In genomic region chr5:112084149-112084548, GRCh38 we compare ENCODE assay signal across 19 cellular contexts.
DNase-seq lines count a peak whose midpoint lies in the region; ATAC-seq and TF ChIP-seq lines count a peak whose summit lies in the region.
"Had no signal": no experiment of that assay in that cellular context is flagged by ENCODE, and none has a peak within 500 bp of the region (broad histone marks: within the 10 kb centered on the region; RNA-seq: fewer than 3 reads in every experiment).

No MANE protein-coding gene starts in this region.

- H3K9me3 ChIP-seq in neural progenitor cell (ENCODE audit: low read depth) = no peaks in the 10 kb centered on the region
- H3K9me3 ChIP-seq: A549 had no signal

- DNase-seq in DMS 273 (lab: John Stamatoyannopoulos, UW; ENCODE audit: unreplicated experiment) (peak; percentile 40), LHCN-M2 (ENCODE audit: low read depth) (peak; percentile 4), fibroblast of mammary gland (ENCODE audit: low read depth) (peak; percentile 7), neural progenitor cell (ENCODE audit: low spot score) (no peak), coronary artery (ENCODE audit: low spot score) (no peak), medulla oblongata (ENCODE audit: extremely low spot score) (no peak), EL (no peak)
- DNase-seq: CD4-positive, alpha-beta T cell; KBM-7; NCI-H1092; NCI-H1694 treated with DMSO at 0.1 percent for 48 hours; NCI-H446 had no signal

- no peaks in the 10 kb centered on the region for H4K20me1 ChIP-seq in neural progenitor cell (ENCODE audit: low read depth)

- H3K27ac Mint-ChIP-seq in neural progenitor cell = no peak overlapping the region
- H3K27ac Mint-ChIP-seq: B cell; CD4-positive, alpha-beta T cell had no signal

- H3K27ac ChIP-seq in neural progenitor cell (no peak overlapping the region), coronary artery (no peak overlapping the region)
- H3K27ac ChIP-seq: A549, HL-60 had no signal

- H3K4me3 ChIP-seq in fibroblast of mammary gland (ENCODE audit: control insufficient read depth, low read depth, low read length) = no peak overlapping the region
- H3K4me3 ChIP-seq in neural progenitor cell = no peak overlapping the region
- no peak overlapping the region for H3K4me3 ChIP-seq in coronary artery
- H3K4me3 ChIP-seq: A549 had no signal

- H3K9me3 Mint-ChIP-seq in neural progenitor cell = no peaks in the 10 kb centered on the region
- H3K9me3 Mint-ChIP-seq: CD4-positive, alpha-beta T cell had no signal

- no peaks in the 10 kb centered on the region for H3K4me1 Mint-ChIP-seq in neural progenitor cell
- H3K4me1 Mint-ChIP-seq: B cell had no signal

- H3K4me3 Mint-ChIP-seq in neural progenitor cell = no peak overlapping the region
- H3K4me3 Mint-ChIP-seq: B cell; CD4-positive, alpha-beta T cell had no signal

- H3K4me1 ChIP-seq in neural progenitor cell = peaks cover 9% of the 10 kb centered on the region
- H3K4me1 ChIP-seq: A549 had no signal

- no peaks in the 10 kb centered on the region for H3K27me3 ChIP-seq in neural progenitor cell

- H3K36me3 Mint-ChIP-seq in neural progenitor cell = no peaks in the 10 kb centered on the region

- no peaks in the 10 kb centered on the region for H3K79me2 ChIP-seq in neural progenitor cell (ENCODE audit: low read depth)

- no peak for TF ChIP-seq CTCF in fibroblast of mammary gland (conservative IDR thresholded peaks at IDR 0.05; ENCODE audit: control insufficient read depth, insufficient read depth, low read depth, low read length)
- no peak for TF ChIP-seq CTCF in neural progenitor cell (IDR thresholded peaks at IDR 0.05)
- no peak for TF ChIP-seq CTCF in coronary artery (IDR thresholded peaks at IDR 0.05)

- H3K36me3 ChIP-seq in neural progenitor cell = no peaks in the 10 kb centered on the region

- H3F3A ChIP-seq in neural progenitor cell (ENCODE audit: low read depth) = no peaks in the 10 kb centered on the region

- no peak for ATAC-seq in GM21825 (IDR thresholded peaks at IDR 0.05; ENCODE audit: unreplicated experiment)
- ATAC-seq: A549, Panc1, Right ventricle myocardium inferior, SK-N-SH treated with all-trans-retinoic acid at 6 μM for 48 hours had no signal

- H3K4me2 ChIP-seq in neural progenitor cell = no peak overlapping the region
- H3K4me2 ChIP-seq: A549 had no signal

- H2AFZ ChIP-seq in neural progenitor cell (replicated peaks) = peak overlapping the region; percentile 46

- H3K27me3 Mint-ChIP-seq in neural progenitor cell (ENCODE audit: insufficient read depth, low read depth) = no peaks in the 10 kb centered on the region

- H3K9ac ChIP-seq in neural progenitor cell = no peak overlapping the region

Comparison
In these comparisons a context has a peak if more than half of its experiments do, and no peak if none do; other contexts are left out.
1. DNase-seq: peak in DMS 273 (single experiment), LHCN-M2 (single experiment) and fibroblast of mammary gland (single experiment); none in neural progenitor cell (single experiment), coronary artery (single experiment), medulla oblongata (single experiment) and EL (single experiment).